Comparison of ENCODE assay signal across 2 cellular contexts in the genomic region with DNA sequence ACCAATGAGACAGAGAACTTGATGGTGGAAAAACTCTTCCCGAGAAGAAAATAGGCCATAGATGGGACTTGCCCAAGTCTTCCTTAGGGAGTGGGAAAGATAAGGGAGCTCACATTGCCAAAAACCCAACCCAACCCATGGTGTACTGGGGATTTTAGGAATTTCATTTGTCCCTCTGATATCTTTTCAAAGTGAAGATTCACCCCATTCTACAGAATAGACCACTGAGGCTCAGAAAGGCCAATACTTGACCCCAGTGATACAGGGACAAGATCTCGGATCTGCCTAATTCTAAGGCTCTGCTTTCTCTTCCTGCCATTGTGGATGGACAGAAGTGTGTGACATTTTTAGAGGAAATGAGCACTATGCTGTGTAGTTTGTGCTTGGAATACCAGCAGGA.
TF ChIP-seq lines count a peak whose summit lies in the region.

No MANE protein-coding gene starts in this region.

TF ChIP-seq in HepG2, 621 proteins besides CTCF, POLR2A, EP300 and RAD21 (continued from another document):
- TF ChIP-seq LBX2 (CRISPR knock-in tag; IDR thresholded peaks at IDR 0.05; ENCODE audit: borderline replicate concordance) = no peak
- TF ChIP-seq ZNF720 (CRISPR knock-in tag; IDR thresholded peaks at IDR 0.05) = no peak
- TF ChIP-seq ZNF629 (CRISPR knock-in tag; conservative IDR thresholded peaks at IDR 0.05) = peak; percentile 53; the same call in 1 of the 2 replicates
- TF ChIP-seq NFE2L1 (CRISPR knock-in tag; IDR thresholded peaks at IDR 0.05; ENCODE audit: borderline replicate concordance) = no peak
- no peak for TF ChIP-seq CC2D1A (CRISPR knock-in tag; IDR thresholded peaks at IDR 0.05)

TF ChIP-seq in H1, 55 proteins besides CTCF, POLR2A, EP300 and RAD21 (continued from another document):
- no peak for TF ChIP-seq HDAC6 (IDR thresholded peaks at IDR 0.05; ENCODE audit: low read depth, low read length)
